In the genomic region with DNA sequence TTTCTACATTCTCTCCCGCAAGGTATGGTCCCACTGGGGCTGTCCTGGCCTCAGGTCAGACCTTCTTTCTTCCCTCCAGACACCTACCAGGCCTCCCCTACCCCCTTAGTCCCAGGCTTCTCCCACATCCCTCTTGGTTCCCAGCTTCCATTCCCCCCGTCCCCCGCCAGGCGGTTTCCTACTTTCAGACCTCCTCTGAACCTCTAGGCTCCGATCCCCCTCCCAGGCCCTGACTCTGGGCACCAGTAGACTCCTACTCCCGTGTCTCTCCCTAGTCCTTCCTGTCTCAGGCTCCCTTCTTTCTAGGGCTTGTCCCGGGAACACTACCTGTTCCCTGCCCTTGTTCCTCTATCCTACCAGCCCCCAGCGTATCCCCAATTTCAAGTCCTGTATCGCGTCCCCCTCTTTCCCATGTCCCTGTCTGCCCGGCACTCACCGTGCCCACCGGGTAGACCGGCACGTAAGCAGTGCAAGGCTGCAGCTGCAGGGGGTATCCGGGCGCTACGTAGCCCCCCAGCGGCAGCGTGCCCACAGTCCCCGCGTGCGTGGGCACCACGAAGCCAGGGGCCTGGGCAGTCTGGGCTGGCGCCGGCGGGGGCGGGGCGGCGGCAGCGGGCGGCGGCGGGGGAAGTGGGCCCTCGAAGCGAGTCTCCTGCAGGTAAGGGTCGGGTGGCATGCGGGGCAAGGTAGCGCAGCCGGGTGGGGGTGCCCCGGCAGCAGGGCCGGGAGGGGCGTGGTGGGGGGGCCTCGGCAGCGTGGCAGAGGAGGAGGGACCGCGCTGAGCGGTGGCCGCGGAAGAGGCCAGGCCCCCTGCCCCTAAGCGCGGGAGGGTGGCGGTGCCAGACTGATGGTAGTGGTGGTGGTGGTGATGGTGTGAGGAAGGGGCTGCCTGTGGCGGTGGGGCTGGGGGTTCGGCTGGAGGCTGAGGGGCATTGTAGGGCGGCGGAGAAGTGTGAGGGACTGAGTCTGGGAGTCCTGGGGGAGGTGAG, we compare ENCODE assay signal across 2 cellular contexts.
TF ChIP-seq lines count a peak whose summit lies in the region.

No MANE protein-coding gene starts in this region.

TF ChIP-seq in WTC11, 78 proteins besides CTCF, POLR2A, EP300 and RAD21:
- TF ChIP-seq, protein P1, sequence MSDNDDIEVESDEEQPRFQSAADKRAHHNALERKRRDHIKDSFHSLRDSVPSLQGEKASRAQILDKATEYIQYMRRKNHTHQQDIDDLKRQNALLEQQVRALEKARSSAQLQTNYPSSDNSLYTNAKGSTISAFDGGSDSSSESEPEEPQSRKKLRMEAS (CRISPR knock-in tag; IDR thresholded peaks at IDR 0.05) = peak; percentile 47; the same call in 1 of the 2 replicates
- TF ChIP-seq, protein P2, sequence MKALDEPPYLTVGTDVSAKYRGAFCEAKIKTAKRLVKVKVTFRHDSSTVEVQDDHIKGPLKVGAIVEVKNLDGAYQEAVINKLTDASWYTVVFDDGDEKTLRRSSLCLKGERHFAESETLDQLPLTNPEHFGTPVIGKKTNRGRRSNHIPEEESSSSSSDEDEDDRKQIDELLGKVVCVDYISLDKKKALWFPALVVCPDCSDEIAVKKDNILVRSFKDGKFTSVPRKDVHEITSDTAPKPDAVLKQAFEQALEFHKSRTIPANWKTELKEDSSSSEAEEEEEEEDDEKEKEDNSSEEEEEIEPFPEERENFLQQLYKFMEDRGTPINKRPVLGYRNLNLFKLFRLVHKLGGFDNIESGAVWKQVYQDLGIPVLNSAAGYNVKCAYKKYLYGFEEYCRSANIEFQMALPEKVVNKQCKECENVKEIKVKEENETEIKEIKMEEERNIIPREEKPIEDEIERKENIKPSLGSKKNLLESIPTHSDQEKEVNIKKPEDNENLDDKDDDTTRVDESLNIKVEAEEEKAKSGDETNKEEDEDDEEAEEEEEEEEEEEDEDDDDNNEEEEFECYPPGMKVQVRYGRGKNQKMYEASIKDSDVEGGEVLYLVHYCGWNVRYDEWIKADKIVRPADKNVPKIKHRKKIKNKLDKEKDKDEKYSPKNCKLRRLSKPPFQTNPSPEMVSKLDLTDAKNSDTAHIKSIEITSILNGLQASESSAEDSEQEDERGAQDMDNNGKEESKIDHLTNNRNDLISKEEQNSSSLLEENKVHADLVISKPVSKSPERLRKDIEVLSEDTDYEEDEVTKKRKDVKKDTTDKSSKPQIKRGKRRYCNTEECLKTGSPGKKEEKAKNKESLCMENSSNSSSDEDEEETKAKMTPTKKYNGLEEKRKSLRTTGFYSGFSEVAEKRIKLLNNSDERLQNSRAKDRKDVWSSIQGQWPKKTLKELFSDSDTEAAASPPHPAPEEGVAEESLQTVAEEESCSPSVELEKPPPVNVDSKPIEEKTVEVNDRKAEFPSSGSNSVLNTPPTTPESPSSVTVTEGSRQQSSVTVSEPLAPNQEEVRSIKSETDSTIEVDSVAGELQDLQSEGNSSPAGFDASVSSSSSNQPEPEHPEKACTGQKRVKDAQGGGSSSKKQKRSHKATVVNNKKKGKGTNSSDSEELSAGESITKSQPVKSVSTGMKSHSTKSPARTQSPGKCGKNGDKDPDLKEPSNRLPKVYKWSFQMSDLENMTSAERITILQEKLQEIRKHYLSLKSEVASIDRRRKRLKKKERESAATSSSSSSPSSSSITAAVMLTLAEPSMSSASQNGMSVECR (CRISPR knock-in tag; IDR thresholded peaks at IDR 0.05; ENCODE audit: borderline replicate concordance) = peak; percentile 51; the same call in 1 of the 2 replicates
- no peak for TF ChIP-seq ATF1 (CRISPR knock-in tag; IDR thresholded peaks at IDR 0.05)
- TF ChIP-seq ZNF219 (CRISPR knock-in tag; IDR thresholded peaks at IDR 0.05; ENCODE audit: borderline replicate concordance) = no peak

TF ChIP-seq in GM12891, 5 proteins besides CTCF, POLR2A, EP300 and RAD21:
- TF ChIP-seq POU2F2 (IDR thresholded peaks at IDR 0.05; ENCODE audit: low read depth, low read length) (no peak), TAF1 (IDR thresholded peaks at IDR 0.05; ENCODE audit: low read depth, low read length) (no peak), PAX5 (IDR thresholded peaks at IDR 0.05; ENCODE audit: insufficient read depth, low read length, severe bottlenecking) (no peak), POLR2AphosphoS5 (IDR thresholded peaks at IDR 0.05; ENCODE audit: low read depth, low read length) (no peak), SPI1 (IDR thresholded peaks at IDR 0.05; ENCODE audit: low read depth, low read length) (no peak)
